In the genomic region with DNA sequence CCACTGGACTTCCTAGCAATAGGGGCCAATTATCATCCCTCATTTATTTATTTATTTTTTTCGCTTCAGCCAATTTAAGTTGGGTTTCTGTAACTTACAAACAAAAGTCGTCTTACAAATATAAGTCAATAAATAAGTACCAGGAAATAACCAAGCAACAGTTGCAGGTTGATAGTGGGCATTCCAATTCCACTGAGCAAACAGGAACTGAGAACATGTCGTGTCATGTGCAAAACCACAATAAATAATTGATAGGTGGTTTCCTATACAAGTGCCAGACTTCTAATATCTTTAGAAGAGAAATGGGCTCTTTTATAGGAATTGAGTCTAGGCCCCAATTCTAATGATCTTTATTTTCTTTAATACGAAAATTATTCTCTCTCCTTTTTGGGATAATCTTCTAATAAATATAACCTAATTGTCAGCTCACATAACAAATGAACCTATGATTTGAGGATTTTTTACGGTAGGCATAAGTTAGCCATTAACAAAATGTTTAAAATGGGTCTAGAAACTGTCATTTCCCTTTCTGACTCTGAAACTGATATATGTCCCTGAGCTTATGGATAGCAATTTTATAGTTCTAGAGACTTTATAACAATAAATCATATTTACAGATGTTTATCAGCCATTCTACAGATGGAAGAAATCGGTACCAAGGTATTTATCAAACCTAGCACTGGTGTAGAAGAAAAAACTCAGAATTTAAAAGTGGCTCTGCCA, we compare ENCODE assay signal across 8 cellular contexts.
A peak's percentile ranks its signal among the peaks of the same experiment; 100 is the strongest.
DNase-seq lines count a peak whose midpoint lies in the region; ATAC-seq lines count a peak whose summit lies in the region.

No MANE protein-coding gene starts in this region.

- no peaks in the 10 kb centered on the region for H3K9me3 Mint-ChIP-seq in activated T-cell treated with anti-CD3 and anti-CD28 coated beads, Interleukin-2, amount 50 U/mL, for 4 hours
- H3K9me3 Mint-ChIP-seq in activated CD4-positive, alpha-beta memory T cell treated with anti-CD3 and anti-CD28 coated beads for 36 hours: peaks cover 20% of the 10 kb centered on the region
- peaks cover 0 to 2% of the 10 kb centered on the region in 2 donors for H3K9me3 Mint-ChIP-seq in stimulated activated naive B cell treated with anti-CD40 and anti-IgM and Interleukin-4, amounts not matched to agents 10 μg/mL and 1 μg/mL and 100 μg/mL, for 72 hours

- DNase-seq in activated T-cell treated with anti-CD3 and anti-CD28 coated beads, Interleukin-2, amount 50 U/mL, for 4 hours: no peak
- no peak for DNase-seq in activated T-cell treated with anti-CD3 and anti-CD28 coated beads, Interleukin-2, amount 50 U/mL, for 48 hours
- DNase-seq in activated CD4-positive, alpha-beta memory T cell treated with anti-CD3 and anti-CD28 coated beads for 36 hours: no peak
- peak; percentile 20 for DNase-seq in stimulated activated naive B cell treated with anti-CD40 and anti-IgM and Interleukin-4, amounts not matched to agents 10 μg/mL and 1 μg/mL and 100 μg/mL, for 72 hours
- DNase-seq in LoVo (ENCODE audit: low spot score) (no peak), NCI-H187 (lab: John Stamatoyannopoulos, UW) (no peak)
- no peak for DNase-seq in stimulated activated CD4-positive, alpha-beta T cell treated with anti-CD3 and anti-CD28 coated beads, Interleukin-4, amount 100 ng/mL, for 1 hour

- POLR2A ChIA-PET in activated CD4-positive, alpha-beta memory T cell treated with anti-CD3 and anti-CD28 coated beads for 36 hours (lab: Charles Lee): interaction anchor here (0.8 to 1.9 kb wide), 8 partner anchors 26 to 571 kb away, joined by 3 to 9 read pairs (median 4); no protein-coding TSS in a partner anchor

- H3K36me3 Mint-ChIP-seq in activated T-cell treated with anti-CD3 and anti-CD28 coated beads, Interleukin-2, amount 50 U/mL, for 4 hours (ENCODE audit: insufficient read depth): peaks cover 56% of the 10 kb centered on the region
- peaks cover 49% of the 10 kb centered on the region for H3K36me3 Mint-ChIP-seq in activated CD4-positive, alpha-beta memory T cell treated with anti-CD3 and anti-CD28 coated beads for 36 hours
- H3K36me3 Mint-ChIP-seq in stimulated activated naive B cell treated with anti-CD40 and anti-IgM and Interleukin-4, amounts not matched to agents 10 μg/mL and 1 μg/mL and 100 μg/mL, for 72 hours: peaks cover 32 to 49% of the 10 kb centered on the region in 2 donors

- H3K27me3 Mint-ChIP-seq in activated T-cell treated with anti-CD3 and anti-CD28 coated beads, Interleukin-2, amount 50 U/mL, for 4 hours (ENCODE audit: low read depth): no peaks in the 10 kb centered on the region
- no peaks in the 10 kb centered on the region for H3K27me3 Mint-ChIP-seq in activated CD4-positive, alpha-beta memory T cell treated with anti-CD3 and anti-CD28 coated beads for 36 hours
- no peaks in the 10 kb centered on the region for H3K27me3 Mint-ChIP-seq in stimulated activated naive B cell treated with anti-CD40 and anti-IgM and Interleukin-4, amounts not matched to agents 10 μg/mL and 1 μg/mL and 100 μg/mL, for 72 hours

- peaks cover 78% of the 10 kb centered on the region for H3K4me1 Mint-ChIP-seq in activated T-cell treated with anti-CD3 and anti-CD28 coated beads, Interleukin-2, amount 50 U/mL, for 4 hours (ENCODE audit: low read depth)
- H3K4me1 Mint-ChIP-seq in activated CD4-positive, alpha-beta memory T cell treated with anti-CD3 and anti-CD28 coated beads for 36 hours (ENCODE audit: low read depth): peaks cover 75% of the 10 kb centered on the region
- H3K4me1 Mint-ChIP-seq in stimulated activated naive B cell treated with anti-CD40 and anti-IgM and Interleukin-4, amounts not matched to agents 10 μg/mL and 1 μg/mL and 100 μg/mL, for 72 hours: peaks cover 27 to 73% of the 10 kb centered on the region in 2 donors

- intact Hi-C loops in activated CD4-positive, alpha-beta memory T cell treated with anti-CD3 and anti-CD28 coated beads for 36 hours (cut with micrococcal nuclease): loop anchor here (1.0 to 5.0 kb wide), 10 partner anchors 19 to 481 kb away; no protein-coding TSS in a partner anchor

- CTCF ChIA-PET in activated CD4-positive, alpha-beta memory T cell treated with anti-CD3 and anti-CD28 coated beads for 36 hours (lab: Charles Lee): interaction anchor here (0.7 to 1.2 kb wide), 5 partner anchors 16 to 291 kb away, joined by 3 to 5 read pairs (median 3); no protein-coding TSS in a partner anchor

- ATAC-seq in activated T-cell treated with anti-CD3 and anti-CD28 coated beads, Interleukin-2, amount 50 U/mL, for 4 hours: no peak
- peak; percentile 84 for ATAC-seq in HG03139 (IDR thresholded peaks at IDR 0.05; ENCODE audit: unreplicated experiment)
- peak; percentile 72 to 76 for ATAC-seq in stimulated activated naive B cell treated with anti-CD40 and anti-IgM and Interleukin-4, amounts not matched to agents 10 μg/mL and 1 μg/mL and 100 μg/mL, for 72 hours (replicated peaks)

- H3K27ac Mint-ChIP-seq in activated CD4-positive, alpha-beta memory T cell treated with anti-CD3 and anti-CD28 coated beads for 36 hours: peak overlapping the region; percentile 92
- H3K27ac Mint-ChIP-seq in stimulated activated naive B cell treated with anti-CD40 and anti-IgM and Interleukin-4, amounts not matched to agents 10 μg/mL and 1 μg/mL and 100 μg/mL, for 72 hours: peak overlapping the region; percentile 96

- peak overlapping the region; percentile 50 for H3K4me3 Mint-ChIP-seq in activated T-cell treated with anti-CD3 and anti-CD28 coated beads, Interleukin-2, amount 50 U/mL, for 4 hours
- H3K4me3 Mint-ChIP-seq in activated CD4-positive, alpha-beta memory T cell treated with anti-CD3 and anti-CD28 coated beads for 36 hours: peak overlapping the region; percentile 56
- peak overlapping the region in 1 of 2 donors; percentile 53 for H3K4me3 Mint-ChIP-seq in stimulated activated naive B cell treated with anti-CD40 and anti-IgM and Interleukin-4, amounts not matched to agents 10 μg/mL and 1 μg/mL and 100 μg/mL, for 72 hours

Comparison
In these comparisons a context has a peak if more than half of its experiments do, and no peak if none do; other contexts are left out.
1. ATAC-seq: peak in HG03139 (single experiment) and stimulated activated naive B cell treated with anti-CD40 and anti-IgM and Interleukin-4, amounts not matched to agents 10 μg/mL and 1 μg/mL and 100 μg/mL, for 72 hours (2 of 2); none in activated T-cell treated with anti-CD3 and anti-CD28 coated beads, Interleukin-2, amount 50 U/mL, for 4 hours (0 of 2).